34 cellular contexts compared by ENCODE assay signal in genomic region chr20:39446397-39446796, GRCh38.
"Had no signal": no experiment of that assay in that cellular context is flagged by ENCODE, and none has a peak within 500 bp of the region (broad histone marks: within the 10 kb centered on the region; RNA-seq: fewer than 3 reads in every experiment).

No MANE protein-coding gene starts in this region.

- DNase-seq: Kasumi-1, MG63, MM.1S, MV-4-11, NCI-H1048, NCI-H1092, NCI-H1092 treated with DMSO at 0.1 percent for 48 hours, NCI-H1105, NCI-H1105 treated with DMSO at 0.1 percent for 48 hours, NCI-H1417, NCI-H1417 treated with DMSO at 0.1 percent for 48 hours, NCI-H1436, NCI-H1436 treated with DMSO at 0.1 percent for 48 hours, NCI-H146, NCI-H1694, NCI-H1694 treated with DMSO at 0.1 percent for 48 hours, NCI-H187, NCI-H187 treated with DMSO at 0.1 percent for 48 hours, NCI-H1930, NCI-H2029, NCI-H2029 treated with DMSO at 0.1 percent for 48 hours, NCI-H2081, NCI-H2081 treated with DMSO at 0.1 percent for 48 hours, NCI-H2107, NCI-H2171, NCI-H2171 treated with DMSO at 0.1 percent for 48 hours, NCI-H2227 treated with DMSO at 0.1 percent for 48 hours, NCI-H226, NCI-H345, NCI-H446, NCI-H446 treated with DMSO at 0.1 percent for 48 hours, NCI-H510A, NCI-H510A treated with DMSO at 0.1 percent for 48 hours, NCI-H524 had no signal

- H3K4me3 ChIP-seq: MG63 had no signal

- H3K36me3 ChIP-seq: MG63 had no signal

- H3K9me3 ChIP-seq: MG63 had no signal
